ENCODE assay signal across 13 cellular contexts in the genomic region with DNA sequence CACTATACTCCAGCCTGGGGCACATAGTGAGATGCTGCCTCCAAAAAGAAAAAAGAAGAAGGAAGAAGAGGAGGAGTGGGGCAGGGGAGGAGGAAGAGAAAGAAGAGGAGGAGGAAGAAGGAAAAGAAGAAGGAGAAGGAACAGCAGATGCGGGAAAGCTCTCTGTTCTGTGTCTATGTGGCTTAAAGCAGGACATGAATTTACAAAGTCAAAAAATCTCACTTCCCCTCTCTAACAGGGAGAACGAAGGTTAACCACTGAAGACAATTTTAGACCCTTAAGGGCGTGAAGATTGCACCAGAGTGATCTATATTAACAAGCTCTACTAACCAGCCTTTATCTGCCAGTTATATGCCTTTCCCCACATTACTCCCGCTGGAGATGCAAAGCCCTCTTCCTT.
DNase-seq lines count a peak whose midpoint lies in the region; ATAC-seq, FAIRE-seq and TF ChIP-seq lines count a peak whose summit lies in the region.
"Had no signal": no experiment of that assay in that cellular context is flagged by ENCODE, and none has a peak within 500 bp of the region (broad histone marks: within the 10 kb centered on the region; RNA-seq: fewer than 3 reads in every experiment).

No MANE protein-coding gene starts in this region.

- peak overlapping the region; percentile 70 for H2AFZ ChIP-seq in K562 (ENCODE audit: low read depth, low read length)

- H3K36me3 ChIP-seq in K562 (ENCODE audit: control insufficient read depth, insufficient read depth, low read length) (no peaks in the 10 kb centered on the region), psoas muscle (ENCODE audit: insufficient read depth in 1 of 2, low read depth in 1 of 2) (no peaks in the 10 kb centered on the region)
- H3K36me3 ChIP-seq: left ventricle myocardium inferior had no signal

- TF ChIP-seq POLR2A in K562 (conservative IDR thresholded peaks at IDR 0.05): no peak

- no TSS peak for BruUV-seq in K562 (replicated peaks; lab: Mats Ljungman, UMichigan)

- no peak for TF ChIP-seq EP300 in K562 (IDR thresholded peaks at IDR 0.05; ENCODE audit: low read length)

- no peaks in the 10 kb centered on the region for H3K9me1 ChIP-seq in K562 (ENCODE audit: control insufficient read depth, insufficient read depth, low read length)

- in situ Hi-C loops in K562 (cut with MboI): no loop called here

- no peak overlapping the region for H3K4me2 ChIP-seq in K562 (ENCODE audit: insufficient read depth, low read length)

- CTCF ChIA-PET in K562 (lab: Yijun Ruan, JAX; ENCODE audit: low intra/inter-chr PET ratio): no interaction called here

- no peak for DNase-seq in K562 (ENCODE audit: extremely low read depth in 1 of 4, low spot score in 3 of 4)
- DNase-seq in RKO (ENCODE audit: low spot score): no peak
- DNase-seq in psoas muscle: no peak
- no peak for DNase-seq in GF-D8 (lab: John Stamatoyannopoulos, UW)
- DNase-seq: CD8-positive, alpha-beta memory T cell; endodermal cell; head of caudate nucleus; left ventricle myocardium inferior; stimulated activated CD4-positive, alpha-beta T cell treated with anti-CD3 and anti-CD28 coated beads, Interleukin-12 subunit alpha, Interleukin-12 subunit beta, amount 100 ng/mL, for 4 hours; stimulated activated CD8-positive, alpha-beta memory T cell treated with anti-CD3 and anti-CD28 coated beads, Interleukin-4, amount 100 ng/mL, for 48 hours had no signal

- TF ChIP-seq RAD21 in K562 (CRISPR knock-in tag; conservative IDR thresholded peaks at IDR 0.05 in 1 of 2, IDR thresholded peaks at IDR 0.05 in 1 of 2): no peak

- H3K4me1 ChIP-seq in K562 (replicated peaks in 1 of 2; ENCODE audit: control insufficient read depth in 2 of 2, insufficient read depth in 2 of 2, low read length in 2 of 2) (peaks cover 0 to 4% of the 10 kb centered on the region in 2 experiments; a peak in 2 of 5 replicates), psoas muscle (no peaks in the 10 kb centered on the region)
- H3K4me1 ChIP-seq: left ventricle myocardium inferior had no signal

- H3K9ac ChIP-seq in K562 (ENCODE audit: insufficient read depth in 1 of 2, low read depth in 2 of 2, low read length in 2 of 2): no peak overlapping the region

- intact Hi-C loops in K562 (cut with micrococcal nuclease): no loop called here
- intact Hi-C loops in psoas muscle (cut with DNase I): no loop called here

- no peak for FAIRE-seq in K562 (lab: Jason Lieb, UNC)

- H3K27me3 ChIP-seq in K562 (ENCODE audit: control insufficient read depth in 2 of 2, insufficient read depth in 2 of 2, low read length in 2 of 2) (no peaks in the 10 kb centered on the region), psoas muscle (ENCODE audit: insufficient read depth in 3 of 3, low read length in 2 of 3) (no peaks in the 10 kb centered on the region)

- H3K9me3 ChIP-seq in K562 (replicated peaks; ENCODE audit: control insufficient read depth, insufficient read depth, low read depth, low read length) (no peaks in the 10 kb centered on the region), psoas muscle (no peaks in the 10 kb centered on the region)
- H3K9me3 ChIP-seq: left ventricle myocardium inferior had no signal

- no peaks in the 10 kb centered on the region for H4K20me1 ChIP-seq in K562 (replicated peaks; ENCODE audit: control insufficient read depth, insufficient read depth, low read length)

- WGBS in K562 (ENCODE audit: insufficient coverage, low coverage, missing lambda C conversion rate): 58% methylated on average over 4 of the region's 4 CpGs
- WGBS in psoas muscle, 3 donors: 75 to 79% (median 77%) methylated on average over 4 of the region's 4 CpGs

- no peak overlapping the region for H3K4me3 ChIP-seq in K562
- H3K4me3 ChIP-seq in psoas muscle: no peak overlapping the region
- H3K4me3 ChIP-seq: left ventricle myocardium inferior had no signal

- H3K27ac ChIP-seq in K562 (ENCODE audit: extremely low read depth, low read depth, low read length): no peak overlapping the region
- no peak overlapping the region for H3K27ac ChIP-seq in psoas muscle
- H3K27ac ChIP-seq: left ventricle myocardium inferior had no signal

- H3K79me2 ChIP-seq in K562 (ENCODE audit: control insufficient read depth, insufficient read depth, low read length): no peaks in the 10 kb centered on the region

- ATAC-seq in GM19023 (IDR thresholded peaks at IDR 0.05; ENCODE audit: unreplicated experiment): peak; percentile 76
- peak; percentile 50 for ATAC-seq in HG02571 (IDR thresholded peaks at IDR 0.05; ENCODE audit: unreplicated experiment)
- peak; percentile 72 for ATAC-seq in HG03442 (IDR thresholded peaks at IDR 0.05; ENCODE audit: unreplicated experiment)
- ATAC-seq in K562: no peak
- ATAC-seq in psoas muscle: no peak

- POLR2A ChIA-PET in K562 (lab: Yijun Ruan, JAX): interaction anchor here (0.7 to 0.9 kb wide), 2 partner anchors 9 to 44 kb away, joined by 3 read pairs; no protein-coding TSS in a partner anchor

- TF ChIP-seq CTCF in K562 (IDR thresholded peaks at IDR 0.05 in 2 of 3, conservative IDR thresholded peaks at IDR 0.05 in 1 of 3; ENCODE audit: insufficient read depth in 2 of 3, low read depth in 1 of 3, low read length in 3 of 3) (no peak), psoas muscle (IDR thresholded peaks at IDR 0.05) (no peak)

TF ChIP-seq in K562, 482 proteins besides CTCF, POLR2A, EP300 and RAD21:
- TF ChIP-seq ZNF639 (CRISPR knock-in tag; conservative IDR thresholded peaks at IDR 0.05 in 1 of 2, IDR thresholded peaks at IDR 0.05 in 1 of 2) (no peak), POLR2AphosphoS5 (IDR thresholded peaks at IDR 0.05; ENCODE audit: control insufficient read depth, insufficient read depth, low read depth, low read length) (no peak), HMBOX1 (IDR thresholded peaks at IDR 0.05) (peak; percentile 26; the same call in 1 of the 2 replicates), HLTF (IDR thresholded peaks at IDR 0.05) (no peak)

Comparison
In these comparisons a context has a peak if more than half of its experiments do, and no peak if none do; other contexts are left out.
1. ATAC-seq: peak in GM19023 (single experiment), HG02571 (single experiment) and HG03442 (single experiment); none in K562 (single experiment) and psoas muscle (0 of 4).